Comparison of ENCODE assay signal across 8 cellular contexts in genomic region chr1:224113918-224114786, GRCh38. TPM values are rescaled to one million over a fixed set of nuclear protein-coding genes. Genes with fewer than 3 reads are reported as not detected.
DNase-seq lines count a peak whose midpoint lies in the region; ATAC-seq and TF ChIP-seq lines count a peak whose summit lies in the region.

FBXO28 (plus strand) TSS chr1:224114111; CDS start chr1:224114130, 19 bp downstream.

- intact Hi-C loops in esophagus squamous epithelium (cut with DNase I), result loop anchor here (10.0 kb wide), 2 partner anchors 221 to 341 kb away; partner anchors contain the start of gene NVL

- peak in 3 of 4 donors; percentile 75 to 92 (median 87) for TF ChIP-seq POLR2A in esophagus squamous epithelium (IDR thresholded peaks at IDR 0.05)

- H3K79me2 ChIP-seq in Karpas-422 (ENCODE audit: low read length), result peaks cover 46% of the 10 kb centered on the region

- TF ChIP-seq CTCF in esophagus squamous epithelium (IDR thresholded peaks at IDR 0.05), result no peak

- peaks cover 11% of the 10 kb centered on the region; the same call in 1 of the 2 replicates for H4K20me1 ChIP-seq in Karpas-422 (ENCODE audit: insufficient read depth, low read depth, low read length)

- WGBS in esophagus squamous epithelium, 2 donors, result 0% methylated on average over 1 to 9 of the region's 60 CpGs

- H3K27me3 ChIP-seq in Karpas-422 (ENCODE audit: low read length), result no peaks in the 10 kb centered on the region
- H3K27me3 ChIP-seq in esophagus squamous epithelium, result peaks cover 0 to 20% (median 0%) of the 10 kb centered on the region in 4 donors

- peaks cover 4% of the 10 kb centered on the region; the same call in 1 of the 2 replicates for H3K36me3 ChIP-seq in Karpas-422 (ENCODE audit: insufficient read depth, low read length)
- H3K36me3 ChIP-seq in esophagus squamous epithelium, result peaks cover 0 to 17% (median 0%) of the 10 kb centered on the region in 3 donors

- peak; percentile 97 for ATAC-seq in GM21825 (IDR thresholded peaks at IDR 0.05; ENCODE audit: unreplicated experiment)

- no peaks in the 10 kb centered on the region for H3K9me2 ChIP-seq in Karpas-422 (replicated peaks; ENCODE audit: insufficient read depth, low read length)

- peaks cover 24% of the 10 kb centered on the region for H3K4me1 ChIP-seq in Karpas-422 (ENCODE audit: low read length)
- peaks cover 5 to 41% (median 23%) of the 10 kb centered on the region in 3 donors for H3K4me1 ChIP-seq in esophagus squamous epithelium

- no peaks in the 10 kb centered on the region for H3K9me3 ChIP-seq in Karpas-422 (ENCODE audit: low read length)
- no peaks in the 10 kb centered on the region for H3K9me3 ChIP-seq in esophagus squamous epithelium

- H3K4me2 ChIP-seq in Karpas-422 (ENCODE audit: low read depth, low read length, poor library complexity, severe bottlenecking), result peak within 1 kb of the TSS; percentile 96

- peak within 1 kb of the TSS; percentile 68 for H2AFZ ChIP-seq in Karpas-422 (ENCODE audit: low read length)

- peak; percentile 95 for DNase-seq in DMS79 treated with DMSO at 0.1 percent for 48 hours (lab: John Stamatoyannopoulos, UW)
- peak; percentile 98 for DNase-seq in Karpas-422
- DNase-seq in RKO (ENCODE audit: low spot score), result peak; percentile 95
- peak; percentile 87 for DNase-seq in activated T-helper 1 cell treated with Interleukin-2 at 50 U/mL for 16 hours (ENCODE audit: low read depth)
- peak; percentile 60 for DNase-seq in esophagus squamous epithelium (lab: John Stamatoyannopoulos, UW)
- peak; percentile 95 for DNase-seq in myocyte (ENCODE audit: low read depth)
- peak; percentile 85 to 96 for DNase-seq in stimulated activated CD8-positive, alpha-beta memory T cell treated with anti-CD3 and anti-CD28 coated beads, Interleukin-7, amount 100 ng/mL, for 48 hours (ENCODE audit: extremely low read depth in 1 of 2, low read depth in 1 of 2)

- peak within 1 kb of the TSS; percentile 94 for H3K9ac ChIP-seq in Karpas-422 (ENCODE audit: low read length)

- H3K4me3 ChIP-seq in Karpas-422 (ENCODE audit: low read length) (peak within 1 kb of the TSS; percentile 84), esophagus squamous epithelium (peak within 1 kb of the TSS; percentile 53 to 97 (median 79))

- H3K27ac ChIP-seq in Karpas-422 (ENCODE audit: low read length) (peak within 1 kb of the TSS; percentile 66), esophagus squamous epithelium (peak within 1 kb of the TSS; percentile 89 to 98 (median 94))

RNA-seq across cellular contexts. Expression of gene FBXO28, which starts in this region (rescaled TPM):
- total RNA-seq in Karpas-422 (2014; rRNA removed; shearing (Covaris generic); ENCODE audit: low replicate concordance), result 20.8 and 33.4 TPM in 2 replicates
- total RNA-seq in esophagus squamous epithelium, result 10 to 100 TPM; 25.2 to 34.3 (median 31.5) TPM
- total RNA-seq in myocyte, result 27.3 and 28.1 TPM in 2 replicates
- 10.1 TPM for polyA plus RNA-seq in myocyte (2012)

Comparison
In these comparisons a context has a peak if more than half of its experiments do, and no peak if none do; other contexts are left out.
1. Peak in every context shown above with its lines: DNase-seq, ATAC-seq, H3K4me3 ChIP-seq and H3K27ac ChIP-seq.